ENCODE assay signal across 11 cellular contexts in the genomic region with DNA sequence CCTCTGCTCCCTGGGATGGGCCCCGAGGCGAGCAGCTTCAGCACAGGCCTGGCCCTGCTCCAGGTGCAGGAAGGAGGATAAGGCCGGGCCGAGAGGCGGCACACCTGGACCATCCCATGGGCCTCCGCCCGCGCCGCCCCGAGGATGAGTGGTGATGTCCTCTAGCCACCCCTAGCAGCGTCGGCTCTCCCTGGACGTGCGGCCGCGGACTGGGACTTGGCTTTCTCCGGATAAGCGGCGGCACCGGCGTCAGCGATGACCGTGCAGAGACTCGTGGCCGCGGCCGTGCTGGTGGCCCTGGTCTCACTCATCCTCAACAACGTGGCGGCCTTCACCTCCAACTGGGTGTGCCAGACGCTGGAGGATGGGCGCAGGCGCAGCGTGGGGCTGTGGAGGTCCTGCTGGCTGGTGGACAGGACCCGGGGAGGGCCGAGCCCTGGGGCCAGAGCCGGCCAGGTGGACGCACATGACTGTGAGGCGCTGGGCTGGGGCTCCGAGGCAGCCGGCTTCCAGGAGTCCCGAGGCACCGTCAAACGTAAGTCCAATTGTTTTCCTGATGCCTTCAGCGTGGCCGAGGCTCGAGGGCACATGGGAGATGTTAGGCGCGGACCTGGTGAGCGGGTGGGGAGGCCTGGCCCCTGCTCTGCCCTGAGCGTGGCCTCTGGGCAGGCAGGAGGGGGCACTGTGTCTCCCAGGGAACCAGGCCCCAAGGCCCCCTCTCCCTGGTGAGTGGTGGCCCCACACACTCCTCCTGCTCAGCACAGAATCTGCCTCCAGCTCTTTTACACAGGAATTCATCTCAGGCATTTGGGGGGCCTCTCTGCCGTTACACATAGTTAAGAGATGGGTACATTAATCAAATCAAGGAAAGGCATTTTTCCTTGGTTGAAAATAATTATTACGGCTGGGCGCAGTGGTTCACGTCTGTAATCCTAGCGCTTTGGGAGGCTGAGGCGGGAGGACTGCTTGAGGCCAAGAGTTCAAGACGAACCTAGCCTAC. TPM values are rescaled to one million over a fixed set of nuclear protein-coding genes. Genes with fewer than 3 reads are reported as not detected.
A peak's percentile ranks its signal among the peaks of the same experiment; 100 is the strongest.
DNase-seq lines count a peak whose midpoint lies in the region; ATAC-seq and TF ChIP-seq lines count a peak whose summit lies in the region.
"Had no signal": no experiment of that assay in that cellular context is flagged by ENCODE, and none has a peak within 500 bp of the region (broad histone marks: within the 10 kb centered on the region; RNA-seq: fewer than 3 reads in every experiment).

No MANE protein-coding gene starts in this region.

- H3K27me3 ChIP-seq in Peyer's patch = no peaks in the 10 kb centered on the region
- H3K27me3 ChIP-seq in duodenal mucosa (ENCODE audit: control insufficient read depth in 1 of 2, insufficient read depth in 2 of 2, low read length in 2 of 2) = no peaks in the 10 kb centered on the region

- H3K27ac ChIP-seq in Peyer's patch (peak overlapping the region; percentile 80 to 95 (median 89)), duodenal mucosa (ENCODE audit: low read depth, low read length) (peak overlapping the region; percentile 66)

- no peak for TF ChIP-seq POLR2A in Peyer's patch (IDR thresholded peaks at IDR 0.05)

- H3K36me3 Mint-ChIP-seq in nephron progenitor cell (ENCODE audit: low read depth) = no peaks in the 10 kb centered on the region

- H3K27ac Mint-ChIP-seq in nephron progenitor cell = peak overlapping the region; percentile 72

- POLR2A ChIA-PET in AG04449 (lab: Yijun Ruan, JAX) = interaction anchor here (1.7 kb wide), 1 partner anchor 14 kb away, joined by 3 read pairs; no protein-coding TSS in a partner anchor

- CTCF ChIA-PET in AG04449 (lab: Yijun Ruan, JAX) = no interaction called here

- H3K9me3 ChIP-seq in Peyer's patch (no peaks in the 10 kb centered on the region), duodenal mucosa (ENCODE audit: control insufficient read depth in 1 of 2, low read length in 2 of 2) (no peaks in the 10 kb centered on the region)

- H3K36me3 ChIP-seq in Peyer's patch (peaks cover 0 to 28% (median 0%) of the 10 kb centered on the region in 3 donors), duodenal mucosa (ENCODE audit: control insufficient read depth in 1 of 2, insufficient read depth in 2 of 2, low read length in 2 of 2) (peaks cover 0 to 21% of the 10 kb centered on the region in 2 donors)

- H3K27me3 Mint-ChIP-seq in nephron progenitor cell (ENCODE audit: low read depth, poor library complexity) = peaks cover 9% of the 10 kb centered on the region

- H3K4me3 ChIP-seq in AG04449 (ENCODE audit: low read depth, low read length) (peak overlapping the region; percentile 60), Peyer's patch (peak overlapping the region; percentile 51 to 76 (median 70)), duodenal mucosa (ENCODE audit: low read depth in 1 of 2, low read length in 2 of 2) (peak overlapping the region; percentile 66 to 73)

- peaks cover 0 to 45% (median 17%) of the 10 kb centered on the region in 4 donors for H3K4me1 ChIP-seq in Peyer's patch
- peaks cover 0 to 21% of the 10 kb centered on the region in 2 donors for H3K4me1 ChIP-seq in duodenal mucosa (ENCODE audit: control insufficient read depth in 1 of 2, insufficient read depth in 2 of 2, low read length in 2 of 2)

- H3K9ac ChIP-seq in duodenal mucosa (ENCODE audit: low read depth in 1 of 2, low read length in 2 of 2) = peak overlapping the region; percentile 56 to 72

- no peaks in the 10 kb centered on the region for H3K9me3 Mint-ChIP-seq in nephron progenitor cell

- no peak for DNase-seq in AG04449 (ENCODE audit: low read depth, low spot score)
- DNase-seq in Peyer's patch = no peak
- DNase-seq in nephron progenitor cell = peak; percentile 10
- no peak for DNase-seq in RPMI8226
- DNase-seq: GF-D8 had no signal

- no peak for TF ChIP-seq CTCF in AG04449 (IDR thresholded peaks at IDR 0.05; ENCODE audit: insufficient read depth, low read length, missing control alignments)
- TF ChIP-seq CTCF in Peyer's patch (IDR thresholded peaks at IDR 0.05) = no peak
- TF ChIP-seq CTCF in nephron progenitor cell (IDR thresholded peaks at IDR 0.05) = no peak

- peaks cover 27% of the 10 kb centered on the region for H3K4me1 Mint-ChIP-seq in nephron progenitor cell

- H3K4me3 Mint-ChIP-seq in nephron progenitor cell = no peak overlapping the region

- ATAC-seq in GM21515 (IDR thresholded peaks at IDR 0.05; ENCODE audit: unreplicated experiment) (no peak), HG03457 (IDR thresholded peaks at IDR 0.05; ENCODE audit: unreplicated experiment) (no peak), GM19397 (IDR thresholded peaks at IDR 0.05; ENCODE audit: unreplicated experiment) (no peak)

RNA-seq across cellular contexts. Expression of gene TMEM204, which starts 0.9 kb away (rescaled TPM):
- total RNA-seq in Peyer's patch = 10 to 100 TPM in 3 of 4 donors, 1 to 10 TPM in 1; 7.4 to 42.1 (median 11.6) TPM
- total RNA-seq: epithelial cell of proximal tubule, RPMI7951 had no signal

RNA-seq across cellular contexts. Expression of gene TELO2, which starts 41.2 kb away (rescaled TPM):
- total RNA-seq in Peyer's patch = 100 to 1,000 TPM in 1 of 4 donors, 10 to 100 TPM in 3; 34.5 to 105 (median 82.4) TPM

RNA-seq across cellular contexts. Expression of gene PTX4, which starts 45.6 kb away (rescaled TPM):
- total RNA-seq in Peyer's patch = not detected
- total RNA-seq: epithelial cell of proximal tubule, RPMI7951 had no signal

RNA-seq across cellular contexts. Expression of gene CLCN7, which starts 59.5 kb away (rescaled TPM):
- 100 to 1,000 TPM in 2 of 4 donors, 10 to 100 TPM in 2; 95.1 to 194 (median 105) TPM for total RNA-seq in Peyer's patch
